Comparison of ENCODE assay signal across 26 cellular contexts in the genomic region with DNA sequence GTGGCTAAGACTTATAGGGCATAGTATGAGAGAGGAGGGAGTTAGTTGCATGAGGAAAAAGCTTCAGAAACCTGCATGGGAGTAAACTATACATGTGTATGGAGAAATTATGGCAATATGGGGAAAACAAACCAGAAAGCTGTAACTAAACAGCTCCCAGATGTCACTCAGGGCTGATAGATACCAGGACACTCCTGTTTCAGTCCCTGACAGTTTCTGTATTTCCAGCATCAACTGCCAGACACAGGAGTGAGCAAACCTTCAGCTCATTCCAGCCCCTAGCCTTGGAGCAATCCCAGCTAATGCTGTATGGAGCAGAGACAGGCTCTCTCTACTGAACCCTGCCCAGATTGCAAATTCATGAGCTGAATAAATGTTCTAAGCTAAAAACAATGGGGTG.
"Had no signal": no experiment of that assay in that cellular context is flagged by ENCODE, and none has a peak within 500 bp of the region (broad histone marks: within the 10 kb centered on the region; RNA-seq: fewer than 3 reads in every experiment).

No MANE protein-coding gene starts in this region.

- H3K79me2 ChIP-seq: hepatocyte had no signal

- ATAC-seq: effector memory CD8-positive, alpha-beta T cell; esophagus mucosa; gastrocnemius medialis; left colon; left lung; left ventricle myocardium superior; lower lobe of right lung; mucosa of descending colon; naive thymus-derived CD4-positive, alpha-beta T cell had no signal

- H3K9me3 ChIP-seq: colonic mucosa, esophagus squamous epithelium, gastrocnemius medialis, left lung, lower lobe of right lung, mucosa of descending colon had no signal

- DNase-seq: colonic mucosa; cortex of kidney; effector CD8-positive, alpha-beta T cell; effector memory CD8-positive, alpha-beta T cell; erythroblast; esophagus squamous epithelium; foreskin fibroblast; foreskin melanocyte; gastrocnemius medialis; glutamatergic neuron; head of caudate nucleus; hypothalamus; immature natural killer cell; islet precursor cell; kidney; kidney glomerular epithelial cell; left colon; left lung; left ventricle myocardium superior; lower lobe of right lung; mesenchymal stem cell; mucosa of descending colon; naive thymus-derived CD4-positive, alpha-beta T cell had no signal

- H3K4me1 ChIP-seq: colonic mucosa, esophagus squamous epithelium, gastrocnemius medialis, left lung, lower lobe of right lung had no signal

- H3K36me3 ChIP-seq: colonic mucosa, esophagus squamous epithelium, gastrocnemius medialis, left lung, lower lobe of right lung had no signal

- H3K4me3 ChIP-seq: colonic mucosa, esophagus squamous epithelium, gastrocnemius medialis, hepatocyte, left lung, lower lobe of right lung, mucosa of descending colon had no signal

- H3K4me2 ChIP-seq: hepatocyte had no signal

- H3K27me3 ChIP-seq: colonic mucosa, esophagus squamous epithelium, gastrocnemius medialis, hepatocyte, left lung had no signal

- H2AFZ ChIP-seq: hepatocyte had no signal

- H3K27ac ChIP-seq: colonic mucosa, epithelial cell of prostate, esophagus squamous epithelium, gastrocnemius medialis, hepatocyte, left lung, lower lobe of right lung had no signal
